In genomic region chr14:101948666-101949205, GRCh38 we compare ENCODE assay signal across 8 cellular contexts. TPM values are rescaled to one million over a fixed set of nuclear protein-coding genes. Genes with fewer than 3 reads are reported as not detected.
DNase-seq lines count a peak whose midpoint lies in the region; ATAC-seq and TF ChIP-seq lines count a peak whose summit lies in the region.

No MANE protein-coding gene starts in this region.

- POLR2A ChIA-PET in T-cell (lab: Charles Lee), result interaction anchor here (0.5 to 1.0 kb wide), 5 partner anchors 8 to 188 kb away, joined by 3 to 4 read pairs (median 3); no protein-coding TSS in a partner anchor

- peaks cover 4% of the 10 kb centered on the region; the same call in 1 of the 2 replicates for H4K20me1 ChIP-seq in GM23338 (replicated peaks; ENCODE audit: insufficient read depth)

- CTCF ChIA-PET in T-cell (lab: Charles Lee), result interaction anchor here (1.0 to 1.2 kb wide), 5 partner anchors 12 to 241 kb away, joined by 3 to 5 read pairs (median 4); partner anchors contain the start of gene DYNC1H1 (in 1 of the 2)

- H3K4me1 Mint-ChIP-seq in GM23338, result peaks cover 19% of the 10 kb centered on the region
- H3K4me1 Mint-ChIP-seq in T-cell, result peaks cover 22 to 29% (median 23%) of the 10 kb centered on the region in 3 donors

- peak overlapping the region; percentile 94 for H3K4me2 ChIP-seq in GM23338

- peaks cover 48% of the 10 kb centered on the region for H3K27me3 Mint-ChIP-seq in GM23338 (ENCODE audit: insufficient read depth, low read depth, poor library complexity)
- H3K27me3 Mint-ChIP-seq in T-cell, result peaks cover 18 to 22% of the 10 kb centered on the region in 2 donors

- H3K36me3 Mint-ChIP-seq in GM23338 (ENCODE audit: low read depth) (no peaks in the 10 kb centered on the region), T-cell (no peaks in the 10 kb centered on the region)

- H3K9me2 ChIP-seq in GM23338 (ENCODE audit: insufficient read depth), result no peaks in the 10 kb centered on the region

- H3K4me3 Mint-ChIP-seq in GM23338 (peak overlapping the region; percentile 93), T-cell (peak overlapping the region; percentile 94 to 95 (median 95))

- peak; percentile 12 for DNase-seq in GM23338 (ENCODE audit: low spot score)
- no peak for DNase-seq in T-cell
- no peak for DNase-seq in fibroblast of villous mesenchyme (ENCODE audit: low read depth)
- DNase-seq in NCI-H2081 treated with DMSO at 0.1 percent for 48 hours (lab: John Stamatoyannopoulos, UW), result no peak
- no peak for DNase-seq in HK-2 (ENCODE audit: unreplicated experiment)
- no peak for DNase-seq in RKO (ENCODE audit: low spot score)

- H3K4me3 ChIP-seq in GM23338, result peak overlapping the region; percentile 90
- H3K4me3 ChIP-seq in fibroblast of villous mesenchyme (ENCODE audit: low read depth, low read length), result peak overlapping the region; percentile 90
- H3K4me3 ChIP-seq in rectal smooth muscle tissue (ENCODE audit: low read length), result peak overlapping the region; percentile 100

- no peaks in the 10 kb centered on the region for H3K79me2 ChIP-seq in GM23338 (replicated peaks; ENCODE audit: insufficient read depth)

- peaks cover 3% of the 10 kb centered on the region; the same call in 1 of the 2 replicates for H3F3A ChIP-seq in GM23338 (replicated peaks; ENCODE audit: low read depth)

- H3K9me3 Mint-ChIP-seq in GM23338 (peaks cover 5% of the 10 kb centered on the region; the same call in 2 of the 3 replicates), T-cell (no peaks in the 10 kb centered on the region)

- peak overlapping the region; percentile 94 for H2AFZ ChIP-seq in GM23338

- H3K27ac Mint-ChIP-seq in GM23338 (peak overlapping the region; percentile 99), T-cell (peak overlapping the region; percentile 97 to 99)

- H3K27me3 ChIP-seq in GM23338 (ENCODE audit: insufficient read depth) (peaks cover 31% of the 10 kb centered on the region), rectal smooth muscle tissue (ENCODE audit: control insufficient read depth, insufficient read depth, low read length) (no peaks in the 10 kb centered on the region)

- ATAC-seq in GM23338 (peak; percentile 3), T-cell (replicated peaks in 1 of 4) (no peak)
- ATAC-seq in activated CD4-positive, CD25-positive, alpha-beta regulatory T cell treated with anti-CD3 and anti-CD28 coated beads, Interleukin-2, amount 50 U/mL, for 24 hours, result no peak

- H3K36me3 ChIP-seq in GM23338 (ENCODE audit: insufficient read depth), result no peaks in the 10 kb centered on the region
- H3K36me3 ChIP-seq in rectal smooth muscle tissue (ENCODE audit: control insufficient read depth, insufficient read depth, low read length), result peaks cover 2% of the 10 kb centered on the region

- no peak for TF ChIP-seq CTCF in GM23338 (conservative IDR thresholded peaks at IDR 0.05; ENCODE audit: low read depth in 2 of 2)
- TF ChIP-seq CTCF in fibroblast of villous mesenchyme (IDR thresholded peaks at IDR 0.05; ENCODE audit: insufficient read depth, low read depth, low read length), result no peak

- H3K27ac ChIP-seq in GM23338 (ENCODE audit: low read depth) (peak overlapping the region; percentile 58), rectal smooth muscle tissue (ENCODE audit: low read depth, low read length) (peak overlapping the region; percentile 99)

- peak overlapping the region; percentile 100 for H3K9ac ChIP-seq in rectal smooth muscle tissue (ENCODE audit: low read length)

- peaks cover 5% of the 10 kb centered on the region for H3K4me1 ChIP-seq in GM23338 (ENCODE audit: insufficient read depth)
- peaks cover 4% of the 10 kb centered on the region for H3K4me1 ChIP-seq in rectal smooth muscle tissue (ENCODE audit: control insufficient read depth, insufficient read depth, low read length)

TF ChIP-seq in GM23338, 12 proteins besides CTCF, POLR2A, EP300 and RAD21 (continues in another document):
- TF ChIP-seq ZNF114 (CRISPR knock-in tag; IDR thresholded peaks at IDR 0.05) (no peak), ETS1 (IDR thresholded peaks at IDR 0.05) (no peak), POLR2AphosphoS5 (IDR thresholded peaks at IDR 0.05; ENCODE audit: low read depth) (no peak), ZNF331 (CRISPR knock-in tag; IDR thresholded peaks at IDR 0.05; ENCODE audit: low read depth) (no peak), ZNF462 (CRISPR knock-in tag; IDR thresholded peaks at IDR 0.05) (no peak), EZH2phosphoT487 (IDR thresholded peaks at IDR 0.05; ENCODE audit: unreplicated experiment) (no peak), EZH2 (IDR thresholded peaks at IDR 0.05; ENCODE audit: low read depth, unreplicated experiment) (no peak)

RNA-seq across cellular contexts. Expression of gene DYNC1H1, which starts 15.6 kb away (rescaled TPM):
- total RNA-seq in GM23338 (2014; rRNA removed; shearing (Covaris generic)), result 604 and 635 TPM in 2 replicates
- polyA plus RNA-seq in GM23338 (2016; fragmentation: Nextera tagmentation; extraction: Ambion mirVana), result 179 and 181 TPM in 2 replicates
- total RNA-seq in T-cell (100 to 1,000 TPM; 271 to 310 (median 279) TPM), fibroblast of villous mesenchyme (336 and 518 TPM in 2 replicates)
